Comparison of ENCODE assay signal across 17 cellular contexts in genomic region chr1:191034126-191034525, GRCh38.
A peak's percentile ranks its signal among the peaks of the same experiment; 100 is the strongest.
DNase-seq lines count a peak whose midpoint lies in the region; ATAC-seq, FAIRE-seq and TF ChIP-seq lines count a peak whose summit lies in the region.
"Had no signal": no experiment of that assay in that cellular context is flagged by ENCODE, and none has a peak within 500 bp of the region (broad histone marks: within the 10 kb centered on the region; RNA-seq: fewer than 3 reads in every experiment).

No MANE protein-coding gene starts in this region.

- no peaks in the 10 kb centered on the region for H3K27me3 Mint-ChIP-seq in Caco-2 (ENCODE audit: insufficient read depth, unreplicated experiment)
- H3K27me3 Mint-ChIP-seq: B cell, IgD-negative memory B cell had no signal

- no peaks in the 10 kb centered on the region for H3K36me3 Mint-ChIP-seq in Caco-2 (ENCODE audit: insufficient read depth, unreplicated experiment)
- H3K36me3 Mint-ChIP-seq: CD8-positive, alpha-beta T cell; IgD-negative memory B cell had no signal

- no TSS peak for BruUV-seq in Caco-2 (replicated peaks; lab: Mats Ljungman, UMichigan)

- CTCF ChIA-PET in Caco-2 (lab: Charles Lee) = no interaction called here

- DNase-seq in NCI-H2171 treated with DMSO at 0.1 percent for 48 hours (lab: John Stamatoyannopoulos, UW) (peak; percentile 18), NCI-H2171 (lab: John Stamatoyannopoulos, UW) (no peak), RCC 7860 (ENCODE audit: low spot score) (peak; percentile 30), brain microvascular endothelial cell (peak; percentile 15), left kidney (ENCODE audit: low read depth, low spot score) (peak; percentile 7), vagina (ENCODE audit: extremely low spot score in 2 of 2) (no peak), Caco-2 (no peak)
- DNase-seq: CD8-positive, alpha-beta T cell; DMS79 treated with DMSO at 0.1 percent for 48 hours; GF-D8; H9 had no signal

- TF ChIP-seq CTCF in brain microvascular endothelial cell (IDR thresholded peaks at IDR 0.05; ENCODE audit: low read depth, low read length, missing control alignments) (no peak), vagina (IDR thresholded peaks at IDR 0.05) (no peak), Caco-2 (IDR thresholded peaks at IDR 0.05; ENCODE audit: insufficient read depth in 1 of 2, low read depth in 1 of 2, low read length in 1 of 2, severe bottlenecking in 1 of 2, unreplicated experiment in 1 of 2) (no peak)

- no peaks in the 10 kb centered on the region for H3K9me3 Mint-ChIP-seq in Caco-2 (ENCODE audit: unreplicated experiment)

- TF ChIP-seq POLR2A in vagina (IDR thresholded peaks at IDR 0.05) = no peak

- no peaks in the 10 kb centered on the region for H3K4me1 ChIP-seq in vagina
- H3K4me1 ChIP-seq in Caco-2 = no peaks in the 10 kb centered on the region
- H3K4me1 ChIP-seq: BLaER1 treated with 17β-estradiol and CSF1 and Interleukin-3, amounts not matched to agents 10 nM and 100 nM had no signal

- POLR2A ChIA-PET in Caco-2 (lab: Charles Lee) = no interaction called here

- H3K36me3 ChIP-seq in brain microvascular endothelial cell (replicated peaks) = no peaks in the 10 kb centered on the region
- no peaks in the 10 kb centered on the region for H3K36me3 ChIP-seq in vagina
- H3K36me3 ChIP-seq in Caco-2 (ENCODE audit: control insufficient read depth, insufficient read depth, low read length) = no peaks in the 10 kb centered on the region
- H3K36me3 ChIP-seq: BLaER1 treated with 17β-estradiol and CSF1 and Interleukin-3, amounts not matched to agents 10 nM and 100 nM had no signal

- H3K27ac ChIP-seq in brain microvascular endothelial cell (no peak overlapping the region), vagina (no peak overlapping the region)
- H3K27ac ChIP-seq: BLaER1 treated with 17β-estradiol and CSF1 and Interleukin-3, amounts not matched to agents 10 nM and 100 nM had no signal

- no peaks in the 10 kb centered on the region for H3K4me1 Mint-ChIP-seq in Caco-2 (ENCODE audit: low read depth, unreplicated experiment)
- H3K4me1 Mint-ChIP-seq: B cell, H9 had no signal

- no peak overlapping the region for H3K4me3 ChIP-seq in brain microvascular endothelial cell (ENCODE audit: low read depth, low read length)
- no peak overlapping the region for H3K4me3 ChIP-seq in vagina
- no peak overlapping the region for H3K4me3 ChIP-seq in Caco-2 (ENCODE audit: low read depth, low read length)
- H3K4me3 ChIP-seq: BLaER1 treated with 17β-estradiol and CSF1 and Interleukin-3, amounts not matched to agents 10 nM and 100 nM had no signal

- FAIRE-seq in RCC 7860 (lab: Jason Lieb, UNC) = no peak
- FAIRE-seq: H1, HepG2 had no signal

- ATAC-seq in HG02870 (IDR thresholded peaks at IDR 0.05; ENCODE audit: unreplicated experiment) = no peak
- ATAC-seq: CD8-positive, alpha-beta T cell; HepG2 had no signal

- intact Hi-C loops in vagina (cut with DNase I) (no loop called here), Caco-2 (cut with micrococcal nuclease; ENCODE audit: unreplicated experiment) (no loop called here)

- no peaks in the 10 kb centered on the region for H3K9me3 ChIP-seq in vagina
- no peaks in the 10 kb centered on the region for H3K9me3 ChIP-seq in Caco-2
- H3K9me3 ChIP-seq: BLaER1 treated with 17β-estradiol and CSF1 and Interleukin-3, amounts not matched to agents 10 nM and 100 nM had no signal

- in situ Hi-C loops in brain microvascular endothelial cell (cut with HindIII; ENCODE audit: low pct_ligation_motif_present, low sequenced_read_pairs) = no loop called here

- H3K27me3 ChIP-seq in brain microvascular endothelial cell (replicated peaks) (no peaks in the 10 kb centered on the region), vagina (no peaks in the 10 kb centered on the region), Caco-2 (replicated peaks; ENCODE audit: control insufficient read depth, insufficient read depth, low read length) (no peaks in the 10 kb centered on the region)
- H3K27me3 ChIP-seq: BLaER1 treated with 17β-estradiol and CSF1 and Interleukin-3, amounts not matched to agents 10 nM and 100 nM had no signal

- H3K4me3 Mint-ChIP-seq in Caco-2 (ENCODE audit: unreplicated experiment) = no peak overlapping the region
- H3K4me3 Mint-ChIP-seq: B cell; CD8-positive, alpha-beta T cell; H9; IgD-negative memory B cell had no signal

- no peak overlapping the region for H3K27ac Mint-ChIP-seq in Caco-2 (ENCODE audit: unreplicated experiment)
- H3K27ac Mint-ChIP-seq: B cell; CD8-positive, alpha-beta T cell; H9; IgD-negative memory B cell had no signal

Comparison
In these comparisons a context has a peak if more than half of its experiments do, and no peak if none do; other contexts are left out.
1. DNase-seq: peak in NCI-H2171 treated with DMSO at 0.1 percent for 48 hours (single experiment), RCC 7860 (single experiment), brain microvascular endothelial cell (single experiment) and left kidney (single experiment); none in NCI-H2171 (single experiment), vagina (0 of 2) and Caco-2 (0 of 2).